Comparison of ENCODE assay signal across 19 cellular contexts in genomic region chr10:29203432-29203831, GRCh38.
"Had no signal": no experiment of that assay in that cellular context is flagged by ENCODE, and none has a peak within 500 bp of the region (broad histone marks: within the 10 kb centered on the region; RNA-seq: fewer than 3 reads in every experiment).

No MANE protein-coding gene starts in this region.

- H3K36me3 Mint-ChIP-seq: activated naive CD4-positive, alpha-beta T cell treated with anti-CD3 and anti-CD28 coated beads, Interleukin-2, amount 50 U/mL, for 72 hours; memory B cell; naive thymus-derived CD8-positive, alpha-beta T cell; T-cell had no signal

- H3K9me3 Mint-ChIP-seq: activated CD4-positive, alpha-beta T cell treated with anti-CD3 and anti-CD28 coated beads, Interleukin-2, amount 10 ng/mL, durations not matched to agents 7 days and 5 days; activated T-helper 1 cell treated with anti-CD3 and anti-CD28 coated beads, Interleukin-12 subunit alpha, Interleukin-12 subunit beta, Interleukin-2, Interleukin-4 antibody, amounts not matched to agents 30 ng/mL and 10 ng/mL and 1 ng/mL, durations not matched to agents 14 hours and 24 hours and 36 hours; stimulated activated naive CD8-positive, alpha-beta T cell treated with anti-CD3 and anti-CD28 coated beads, Interleukin-15, Interleukin-2, amounts not matched to agents 100 ng/mL and 50 ng/mL, for 24 hours had no signal

- H3K36me3 ChIP-seq: adrenal gland, esophagus muscularis mucosa, gastroesophageal sphincter, heart right ventricle, transverse colon had no signal

- H3K4me3 Mint-ChIP-seq: activated CD4-positive, alpha-beta T cell treated with anti-CD3 and anti-CD28 coated beads, Interleukin-2, amount 10 ng/mL, durations not matched to agents 7 days and 5 days; activated T-helper 1 cell treated with anti-CD3 and anti-CD28 coated beads, Interleukin-12 subunit alpha, Interleukin-12 subunit beta, Interleukin-2, Interleukin-4 antibody, amounts not matched to agents 30 ng/mL and 10 ng/mL and 1 ng/mL, durations not matched to agents 14 hours and 24 hours and 36 hours; memory B cell; naive thymus-derived CD8-positive, alpha-beta T cell; stimulated activated naive CD8-positive, alpha-beta T cell treated with anti-CD3 and anti-CD28 coated beads, Interleukin-15, Interleukin-2, amounts not matched to agents 100 ng/mL and 50 ng/mL, for 24 hours; T-cell had no signal

- H3K9me3 ChIP-seq: adrenal gland, esophagus muscularis mucosa, gastroesophageal sphincter, transverse colon had no signal

- ATAC-seq: activated naive CD4-positive, alpha-beta T cell treated with anti-CD3 and anti-CD28 coated beads, Interleukin-2, amount 50 U/mL, for 72 hours; gastroesophageal sphincter; heart right ventricle; naive thymus-derived CD8-positive, alpha-beta T cell; SK-N-SH treated with all-trans-retinoic acid at 6 μM for 48 hours; T-cell had no signal

- DNase-seq: activated CD4-positive, alpha-beta T cell treated with anti-CD3 and anti-CD28 coated beads, Interleukin-2, amount 10 ng/mL, durations not matched to agents 7 days and 5 days; activated CD8-positive, alpha-beta memory T cell treated with anti-CD3 and anti-CD28 coated beads for 24 hours; activated gamma-delta T cell treated with Interleukin-2 at 50 U/mL for 16 hours; adrenal gland; effector CD4-positive, alpha-beta T cell; heart right ventricle; naive thymus-derived CD8-positive, alpha-beta T cell; occipital lobe; T-cell; T-helper 9 cell; transverse colon had no signal

- H3K27ac ChIP-seq: adrenal gland, esophagus muscularis mucosa, gastroesophageal sphincter, heart right ventricle, transverse colon had no signal

- H3K27ac Mint-ChIP-seq: activated CD4-positive, alpha-beta T cell treated with anti-CD3 and anti-CD28 coated beads, Interleukin-2, amount 10 ng/mL, durations not matched to agents 7 days and 5 days; activated naive CD4-positive, alpha-beta T cell treated with anti-CD3 and anti-CD28 coated beads, Interleukin-2, amount 50 U/mL, for 72 hours; activated T-helper 1 cell treated with anti-CD3 and anti-CD28 coated beads, Interleukin-12 subunit alpha, Interleukin-12 subunit beta, Interleukin-2, Interleukin-4 antibody, amounts not matched to agents 30 ng/mL and 10 ng/mL and 1 ng/mL, durations not matched to agents 14 hours and 24 hours and 36 hours; memory B cell; naive thymus-derived CD8-positive, alpha-beta T cell; progenitor cell of endocrine pancreas; stimulated activated naive CD8-positive, alpha-beta T cell treated with anti-CD3 and anti-CD28 coated beads, Interleukin-15, Interleukin-2, amounts not matched to agents 100 ng/mL and 50 ng/mL, for 24 hours; T-cell had no signal

- H3K4me1 Mint-ChIP-seq: activated CD4-positive, alpha-beta T cell treated with anti-CD3 and anti-CD28 coated beads, Interleukin-2, amount 10 ng/mL, durations not matched to agents 7 days and 5 days; memory B cell; T-cell had no signal

- H3K4me3 ChIP-seq: adrenal gland, esophagus muscularis mucosa, gastroesophageal sphincter, heart right ventricle, transverse colon had no signal

- H3K27me3 ChIP-seq: adrenal gland, transverse colon had no signal

- H3K4me1 ChIP-seq: adrenal gland, esophagus muscularis mucosa, gastroesophageal sphincter, heart right ventricle, transverse colon had no signal
